ENCODE assay signal across 2 cellular contexts in genomic region chr15:69456208-69457166, GRCh38.
TF ChIP-seq lines count a peak whose summit lies in the region.

No MANE protein-coding gene starts in this region.

TF ChIP-seq in SK-N-SH treated with all-trans-retinoic acid at 6 μM for 48 hours, 23 proteins besides CTCF, POLR2A, EP300 and RAD21 (continued from another document):
- TF ChIP-seq TSHZ2 (CRISPR knock-in tag; IDR thresholded peaks at IDR 0.05), result no peak
- TF ChIP-seq PPARA (CRISPR knock-in tag; IDR thresholded peaks at IDR 0.05; ENCODE audit: borderline replicate concordance), result no peak
- 0 out of 2 replicates have a peak, but pooled peaks have one; percentile 7 for TF ChIP-seq CSRNP3 (CRISPR knock-in tag; IDR thresholded peaks at IDR 0.05)
- no peak for TF ChIP-seq OSR1 (CRISPR knock-in tag; IDR thresholded peaks at IDR 0.05)

TF ChIP-seq in H1, 55 proteins besides CTCF, POLR2A, EP300 and RAD21 (continued from another document):
- TF ChIP-seq, protein P1, sequence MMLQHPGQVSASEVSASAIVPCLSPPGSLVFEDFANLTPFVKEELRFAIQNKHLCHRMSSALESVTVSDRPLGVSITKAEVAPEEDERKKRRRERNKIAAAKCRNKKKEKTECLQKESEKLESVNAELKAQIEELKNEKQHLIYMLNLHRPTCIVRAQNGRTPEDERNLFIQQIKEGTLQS (IDR thresholded peaks at IDR 0.05; ENCODE audit: insufficient read depth, low read depth, low read length), result no peak
- TF ChIP-seq JUN (IDR thresholded peaks at IDR 0.05; ENCODE audit: low read depth, low read length) (no peak), ATF2 (IDR thresholded peaks at IDR 0.05; ENCODE audit: low read length) (no peak), RNF2 (IDR thresholded peaks at IDR 0.05; ENCODE audit: borderline replicate concordance, low read depth, low read length, missing control alignments, poor library complexity, severe bottlenecking) (no peak), JUND (IDR thresholded peaks at IDR 0.05; ENCODE audit: low read length) (no peak), BCL11A (IDR thresholded peaks at IDR 0.05; ENCODE audit: low read depth in 2 of 2, low read length in 2 of 2) (no peak), EGR1 (IDR thresholded peaks at IDR 0.05; ENCODE audit: borderline replicate concordance, low read depth, low read length) (no peak), SAP30 (IDR thresholded peaks at IDR 0.05; ENCODE audit: insufficient read depth, insufficient replicate concordance, low read length) (no peak), BRCA1 (IDR thresholded peaks at IDR 0.05; ENCODE audit: low read depth, low read length) (no peak), HDAC2 (IDR thresholded peaks at IDR 0.05; ENCODE audit: borderline replicate concordance in 1 of 2, low read depth in 2 of 2, low read length in 2 of 2) (no peak), POLR2AphosphoS5 (IDR thresholded peaks at IDR 0.05; ENCODE audit: low read depth, low read length) (peak; percentile 44), GABPA (IDR thresholded peaks at IDR 0.05; ENCODE audit: borderline replicate concordance, insufficient read depth, low read length) (no peak), SUZ12 (IDR thresholded peaks at IDR 0.05; ENCODE audit: low read length) (no peak)
- TF ChIP-seq, protein P2, sequence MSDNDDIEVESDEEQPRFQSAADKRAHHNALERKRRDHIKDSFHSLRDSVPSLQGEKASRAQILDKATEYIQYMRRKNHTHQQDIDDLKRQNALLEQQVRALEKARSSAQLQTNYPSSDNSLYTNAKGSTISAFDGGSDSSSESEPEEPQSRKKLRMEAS (IDR thresholded peaks at IDR 0.05), result no peak
